Comparison of ENCODE assay signal across 14 cellular contexts in genomic region chr3:181561605-181562031, GRCh38.
"Had no signal": no experiment of that assay in that cellular context is flagged by ENCODE, and none has a peak within 500 bp of the region (broad histone marks: within the 10 kb centered on the region; RNA-seq: fewer than 3 reads in every experiment).

No MANE protein-coding gene starts in this region.

- H3K4me1 ChIP-seq: breast epithelium, prostate gland, right lobe of liver had no signal

- H3K27ac ChIP-seq: breast epithelium, foreskin keratinocyte, prostate gland, right lobe of liver had no signal

- H3K27ac Mint-ChIP-seq: activated CD4-positive, alpha-beta memory T cell treated with anti-CD3 and anti-CD28 coated beads, Interleukin-2, amount 10 ng/mL, durations not matched to agents 7 days and 5 days; activated naive CD8-positive, alpha-beta T cell treated with anti-CD3 and anti-CD28 coated beads for 36 hours; naive thymus-derived CD4-positive, alpha-beta T cell; stimulated activated effector memory CD8-positive, alpha-beta T cell treated with anti-CD3 and anti-CD28 coated beads, Interleukin-12 subunit alpha, Interleukin-12 subunit beta, amount 100 ng/mL, for 72 hours; type B pancreatic cell had no signal

- H3K27me3 Mint-ChIP-seq: activated CD4-positive, alpha-beta memory T cell treated with anti-CD3 and anti-CD28 coated beads, Interleukin-2, amount 10 ng/mL, durations not matched to agents 7 days and 5 days; activated naive CD8-positive, alpha-beta T cell treated with anti-CD3 and anti-CD28 coated beads for 36 hours; naive thymus-derived CD4-positive, alpha-beta T cell had no signal

- ATAC-seq: foreskin keratinocyte; left colon; naive thymus-derived CD4-positive, alpha-beta T cell; right lobe of liver; stimulated activated effector memory CD8-positive, alpha-beta T cell treated with anti-CD3 and anti-CD28 coated beads, Interleukin-12 subunit alpha, Interleukin-12 subunit beta, amount 100 ng/mL, for 72 hours had no signal

- H3K9me3 ChIP-seq: breast epithelium, prostate gland, right lobe of liver had no signal

- H3K27me3 ChIP-seq: breast epithelium, foreskin keratinocyte, right lobe of liver had no signal

- H3K9me3 Mint-ChIP-seq: activated naive CD8-positive, alpha-beta T cell treated with anti-CD3 and anti-CD28 coated beads for 36 hours; type B pancreatic cell had no signal

- H3K4me3 Mint-ChIP-seq: activated CD4-positive, alpha-beta memory T cell treated with anti-CD3 and anti-CD28 coated beads, Interleukin-2, amount 10 ng/mL, durations not matched to agents 7 days and 5 days; activated naive CD8-positive, alpha-beta T cell treated with anti-CD3 and anti-CD28 coated beads for 36 hours; naive thymus-derived CD4-positive, alpha-beta T cell; stimulated activated effector memory CD8-positive, alpha-beta T cell treated with anti-CD3 and anti-CD28 coated beads, Interleukin-12 subunit alpha, Interleukin-12 subunit beta, amount 100 ng/mL, for 72 hours; type B pancreatic cell had no signal

- H3K4me3 ChIP-seq: breast epithelium, prostate gland, right lobe of liver had no signal

- H3K36me3 ChIP-seq: breast epithelium, prostate gland, right lobe of liver had no signal

- H3K36me3 Mint-ChIP-seq: activated naive CD8-positive, alpha-beta T cell treated with anti-CD3 and anti-CD28 coated beads for 36 hours; naive thymus-derived CD4-positive, alpha-beta T cell; stimulated activated effector memory CD8-positive, alpha-beta T cell treated with anti-CD3 and anti-CD28 coated beads, Interleukin-12 subunit alpha, Interleukin-12 subunit beta, amount 100 ng/mL, for 72 hours; type B pancreatic cell had no signal

- H3K4me1 Mint-ChIP-seq: activated CD4-positive, alpha-beta memory T cell treated with anti-CD3 and anti-CD28 coated beads, Interleukin-2, amount 10 ng/mL, durations not matched to agents 7 days and 5 days; activated naive CD8-positive, alpha-beta T cell treated with anti-CD3 and anti-CD28 coated beads for 36 hours; naive thymus-derived CD4-positive, alpha-beta T cell; stimulated activated effector memory CD8-positive, alpha-beta T cell treated with anti-CD3 and anti-CD28 coated beads, Interleukin-12 subunit alpha, Interleukin-12 subunit beta, amount 100 ng/mL, for 72 hours had no signal

- DNase-seq: activated CD4-positive, alpha-beta memory T cell treated with anti-CD3 and anti-CD28 coated beads, Interleukin-2, amount 10 ng/mL, durations not matched to agents 7 days and 5 days; activated CD4-positive, CD25-positive, alpha-beta regulatory T cell treated with anti-CD3 and anti-CD28 coated beads, Interleukin-2, amount 50 U/mL, for 72 hours; activated gamma-delta T cell; activated naive CD8-positive, alpha-beta T cell treated with anti-CD3 and anti-CD28 coated beads for 36 hours; activated T-cell treated with anti-CD3 and anti-CD28 coated beads, Interleukin-2, amount 50 U/mL, for 48 hours; foreskin keratinocyte; left colon; naive thymus-derived CD4-positive, alpha-beta T cell; occipital lobe; right lobe of liver had no signal
